ENCODE assay signal across 1 cellular context in genomic region chr2:203606051-203606450, GRCh38.
TF ChIP-seq lines count a peak whose summit lies in the region.

No MANE protein-coding gene starts in this region.

TF ChIP-seq in liver, 16 proteins besides CTCF, POLR2A, EP300 and RAD21 (continued from another document):
- TF ChIP-seq, protein P1, sequence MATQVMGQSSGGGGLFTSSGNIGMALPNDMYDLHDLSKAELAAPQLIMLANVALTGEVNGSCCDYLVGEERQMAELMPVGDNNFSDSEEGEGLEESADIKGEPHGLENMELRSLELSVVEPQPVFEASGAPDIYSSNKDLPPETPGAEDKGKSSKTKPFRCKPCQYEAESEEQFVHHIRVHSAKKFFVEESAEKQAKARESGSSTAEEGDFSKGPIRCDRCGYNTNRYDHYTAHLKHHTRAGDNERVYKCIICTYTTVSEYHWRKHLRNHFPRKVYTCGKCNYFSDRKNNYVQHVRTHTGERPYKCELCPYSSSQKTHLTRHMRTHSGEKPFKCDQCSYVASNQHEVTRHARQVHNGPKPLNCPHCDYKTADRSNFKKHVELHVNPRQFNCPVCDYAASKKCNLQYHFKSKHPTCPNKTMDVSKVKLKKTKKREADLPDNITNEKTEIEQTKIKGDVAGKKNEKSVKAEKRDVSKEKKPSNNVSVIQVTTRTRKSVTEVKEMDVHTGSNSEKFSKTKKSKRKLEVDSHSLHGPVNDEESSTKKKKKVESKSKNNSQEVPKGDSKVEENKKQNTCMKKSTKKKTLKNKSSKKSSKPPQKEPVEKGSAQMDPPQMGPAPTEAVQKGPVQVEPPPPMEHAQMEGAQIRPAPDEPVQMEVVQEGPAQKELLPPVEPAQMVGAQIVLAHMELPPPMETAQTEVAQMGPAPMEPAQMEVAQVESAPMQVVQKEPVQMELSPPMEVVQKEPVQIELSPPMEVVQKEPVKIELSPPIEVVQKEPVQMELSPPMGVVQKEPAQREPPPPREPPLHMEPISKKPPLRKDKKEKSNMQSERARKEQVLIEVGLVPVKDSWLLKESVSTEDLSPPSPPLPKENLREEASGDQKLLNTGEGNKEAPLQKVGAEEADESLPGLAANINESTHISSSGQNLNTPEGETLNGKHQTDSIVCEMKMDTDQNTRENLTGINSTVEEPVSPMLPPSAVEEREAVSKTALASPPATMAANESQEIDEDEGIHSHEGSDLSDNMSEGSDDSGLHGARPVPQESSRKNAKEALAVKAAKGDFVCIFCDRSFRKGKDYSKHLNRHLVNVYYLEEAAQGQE (IDR thresholded peaks at IDR 0.05): no peak
- TF ChIP-seq RXRA (IDR thresholded peaks at IDR 0.05) (peak; percentile 43 to 70), FOXA2 (IDR thresholded peaks at IDR 0.05) (no peak), HNF4A (conservative IDR thresholded peaks at IDR 0.05) (peak; percentile 35 to 53)
